In genomic region chr1:48671578-48671977, GRCh38 we compare ENCODE assay signal across 27 cellular contexts.
"Had no signal": no experiment of that assay in that cellular context is flagged by ENCODE, and none has a peak within 500 bp of the region (broad histone marks: within the 10 kb centered on the region; RNA-seq: fewer than 3 reads in every experiment).

No MANE protein-coding gene starts in this region.

- H3K4me3 Mint-ChIP-seq: activated CD4-positive, alpha-beta memory T cell treated with anti-CD3 and anti-CD28 coated beads for 36 hours; activated CD4-positive, alpha-beta T cell treated with anti-CD3 and anti-CD28 coated beads, Interleukin-2, amount 10 ng/mL, durations not matched to agents 24 days and 14 days; activated naive CD4-positive, alpha-beta T cell treated with anti-CD3 and anti-CD28 coated beads, Interleukin-2, amount 10 ng/mL, durations not matched to agents 7 days and 5 days; activated naive CD8-positive, alpha-beta T cell treated with anti-CD3 and anti-CD28 coated beads, Interleukin-2, amount 10 ng/mL, durations not matched to agents 7 days and 5 days; activated T-cell treated with anti-CD3 and anti-CD28 coated beads, Interleukin-2, amount 50 U/mL, for 24 hours; central memory CD8-positive, alpha-beta T cell; dendritic cell treated with granulocyte-macrophage colony-stimulating factor and Interleukin-4, amounts not matched to agents 40 ng/mL and 50 ng/mL, for 4 days; endodermal cell; mesothelial cell of epicardium; naive B cell; stimulated activated naive B cell treated with anti-CD40 and anti-IgM and Interleukin-4, amounts not matched to agents 10 μg/mL and 1 μg/mL and 100 μg/mL, for 72 hours; T-helper 17 cell had no signal

- H3K27ac Mint-ChIP-seq: activated CD4-positive, alpha-beta memory T cell treated with anti-CD3 and anti-CD28 coated beads for 36 hours; activated CD4-positive, alpha-beta T cell treated with anti-CD3 and anti-CD28 coated beads, Interleukin-2, amount 10 ng/mL, durations not matched to agents 24 days and 14 days; activated naive CD4-positive, alpha-beta T cell treated with anti-CD3 and anti-CD28 coated beads, Interleukin-2, amount 10 ng/mL, durations not matched to agents 7 days and 5 days; activated naive CD8-positive, alpha-beta T cell treated with anti-CD3 and anti-CD28 coated beads, Interleukin-2, amount 10 ng/mL, durations not matched to agents 7 days and 5 days; activated T-cell treated with anti-CD3 and anti-CD28 coated beads, Interleukin-2, amount 50 U/mL, for 24 hours; dendritic cell treated with granulocyte-macrophage colony-stimulating factor and Interleukin-4, amounts not matched to agents 40 ng/mL and 50 ng/mL, for 4 days; endodermal cell; mesothelial cell of epicardium; naive B cell; stimulated activated naive B cell treated with anti-CD40 and anti-IgM and Interleukin-4, amounts not matched to agents 10 μg/mL and 1 μg/mL and 100 μg/mL, for 72 hours; T-helper 17 cell had no signal

- H3K36me3 Mint-ChIP-seq: activated CD4-positive, alpha-beta memory T cell treated with anti-CD3 and anti-CD28 coated beads for 36 hours; activated naive CD4-positive, alpha-beta T cell treated with anti-CD3 and anti-CD28 coated beads, Interleukin-2, amount 10 ng/mL, durations not matched to agents 7 days and 5 days; activated naive CD8-positive, alpha-beta T cell treated with anti-CD3 and anti-CD28 coated beads, Interleukin-2, amount 10 ng/mL, durations not matched to agents 7 days and 5 days; mesothelial cell of epicardium; naive B cell; stimulated activated naive B cell treated with anti-CD40 and anti-IgM and Interleukin-4, amounts not matched to agents 10 μg/mL and 1 μg/mL and 100 μg/mL, for 72 hours had no signal

- H3K4me1 Mint-ChIP-seq: activated CD4-positive, alpha-beta T cell treated with anti-CD3 and anti-CD28 coated beads, Interleukin-2, amount 10 ng/mL, durations not matched to agents 24 days and 14 days; activated naive CD4-positive, alpha-beta T cell treated with anti-CD3 and anti-CD28 coated beads, Interleukin-2, amount 10 ng/mL, durations not matched to agents 7 days and 5 days; activated naive CD8-positive, alpha-beta T cell treated with anti-CD3 and anti-CD28 coated beads, Interleukin-2, amount 10 ng/mL, durations not matched to agents 7 days and 5 days; central memory CD8-positive, alpha-beta T cell; mesothelial cell of epicardium; T-helper 17 cell had no signal

- ATAC-seq: esophagus mucosa; left colon; stimulated activated naive B cell treated with anti-CD40 and anti-IgM and Interleukin-4, amounts not matched to agents 10 μg/mL and 1 μg/mL and 100 μg/mL, for 72 hours; T-helper 17 cell had no signal

- H3K36me3 ChIP-seq: gastrocnemius medialis, ovary, prostate gland, stomach, thyroid gland had no signal

- H3K27ac ChIP-seq: gastrocnemius medialis, ovary, prostate gland, stomach, thyroid gland had no signal

- H3K9me3 ChIP-seq: gastrocnemius medialis, ovary, prostate gland, stomach, thyroid gland had no signal

- DNase-seq: activated CD4-positive, alpha-beta memory T cell treated with anti-CD3 and anti-CD28 coated beads for 36 hours; activated CD4-positive, alpha-beta T cell treated with anti-CD3 and anti-CD28 coated beads, Interleukin-2, amount 10 ng/mL, durations not matched to agents 24 days and 14 days; activated CD4-positive, CD25-positive, alpha-beta regulatory T cell treated with anti-CD3 and anti-CD28 coated beads, Interleukin-2, amount 50 U/mL, for 72 hours; activated CD8-positive, alpha-beta memory T cell treated with anti-CD3 and anti-CD28 coated beads, Interleukin-2, amount 50 U/mL, for 48 hours; activated gamma-delta T cell; activated naive CD4-positive, alpha-beta T cell treated with anti-CD3 and anti-CD28 coated beads, Interleukin-2, amount 10 ng/mL, durations not matched to agents 7 days and 5 days; activated naive CD8-positive, alpha-beta T cell treated with anti-CD3 and anti-CD28 coated beads, Interleukin-2, amount 10 ng/mL, durations not matched to agents 7 days and 5 days; activated T-cell treated with anti-CD3 and anti-CD28 coated beads, Interleukin-2, amount 50 U/mL, for 24 hours; amygdala; endodermal cell; gastrocnemius medialis; hippocampal formation; left colon; naive B cell; ovary; stimulated activated CD4-positive, alpha-beta T cell treated with anti-CD3 and anti-CD28 coated beads, Interleukin-15, amount 100 ng/mL, for 24 hours; stimulated activated CD4-positive, alpha-beta T cell treated with anti-CD3 and anti-CD28 coated beads, Interleukin-2, amount 100 ng/mL, for 24 hours; stimulated activated naive B cell treated with anti-CD40 and anti-IgM and Interleukin-4, amounts not matched to agents 10 μg/mL and 1 μg/mL and 100 μg/mL, for 72 hours; stomach; T-helper 17 cell; T1000 had no signal

- H3K4me3 ChIP-seq: gastrocnemius medialis, ovary, prostate gland, stomach, thyroid gland had no signal

- H3K4me1 ChIP-seq: gastrocnemius medialis, prostate gland had no signal

- H3K27me3 ChIP-seq: ovary, stomach, thyroid gland had no signal

- H3K9me3 Mint-ChIP-seq: activated CD4-positive, alpha-beta memory T cell treated with anti-CD3 and anti-CD28 coated beads for 36 hours; activated CD4-positive, alpha-beta T cell treated with anti-CD3 and anti-CD28 coated beads, Interleukin-2, amount 10 ng/mL, durations not matched to agents 24 days and 14 days; activated naive CD4-positive, alpha-beta T cell treated with anti-CD3 and anti-CD28 coated beads, Interleukin-2, amount 10 ng/mL, durations not matched to agents 7 days and 5 days; activated naive CD8-positive, alpha-beta T cell treated with anti-CD3 and anti-CD28 coated beads, Interleukin-2, amount 10 ng/mL, durations not matched to agents 7 days and 5 days; activated T-cell treated with anti-CD3 and anti-CD28 coated beads, Interleukin-2, amount 50 U/mL, for 24 hours; central memory CD8-positive, alpha-beta T cell; dendritic cell treated with granulocyte-macrophage colony-stimulating factor and Interleukin-4, amounts not matched to agents 40 ng/mL and 50 ng/mL, for 4 days; endodermal cell; mesothelial cell of epicardium; naive B cell; stimulated activated naive B cell treated with anti-CD40 and anti-IgM and Interleukin-4, amounts not matched to agents 10 μg/mL and 1 μg/mL and 100 μg/mL, for 72 hours had no signal
